ENCODE assay signal across 9 cellular contexts in the genomic region with DNA sequence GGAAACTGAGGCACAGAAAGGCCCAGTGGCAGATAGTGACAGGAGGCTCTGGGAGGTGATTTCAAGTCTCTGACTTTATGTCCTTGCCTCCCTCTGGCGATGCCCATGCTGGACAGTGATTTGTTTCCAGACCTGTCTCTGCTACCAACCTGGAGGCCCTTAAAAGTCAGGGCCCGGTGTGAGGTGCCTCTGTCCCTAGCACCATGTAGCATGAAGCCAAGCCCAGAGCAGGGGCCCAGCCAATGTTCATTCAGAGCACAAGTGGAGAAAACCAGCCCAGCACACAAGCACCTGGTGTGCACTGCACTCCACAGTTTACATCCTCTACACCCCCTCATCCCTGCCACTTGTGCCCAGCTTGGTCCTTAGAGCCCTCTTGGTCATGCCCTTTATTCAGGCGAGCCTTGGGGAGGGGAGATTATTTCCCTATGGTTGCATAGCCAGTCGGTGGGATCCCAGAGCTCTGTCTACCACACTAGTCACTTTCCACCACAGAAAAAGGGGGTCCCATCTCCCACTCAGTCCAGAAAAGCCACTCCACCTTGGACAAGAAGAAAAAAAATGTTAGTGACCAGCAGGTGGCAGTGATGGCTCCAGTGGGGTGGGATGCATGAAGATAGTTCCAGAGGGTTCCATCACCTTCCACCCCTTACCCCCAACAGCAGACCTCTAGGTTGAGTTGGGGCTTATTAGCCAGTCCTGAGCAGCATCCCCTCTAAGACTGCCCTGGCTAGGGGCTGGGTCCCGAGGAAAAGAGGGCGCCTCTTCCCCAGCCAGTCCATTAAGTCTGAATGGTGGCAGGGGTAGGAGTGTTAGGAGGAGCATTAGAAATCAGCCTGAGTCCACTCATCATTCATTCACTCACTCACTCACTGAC. TPM values are rescaled to one million over a fixed set of nuclear protein-coding genes. Genes with fewer than 3 reads are reported as not detected.
DNase-seq lines count a peak whose midpoint lies in the region; ATAC-seq, FAIRE-seq and TF ChIP-seq lines count a peak whose summit lies in the region.
"Had no signal": no experiment of that assay in that cellular context is flagged by ENCODE, and none has a peak within 500 bp of the region (broad histone marks: within the 10 kb centered on the region; RNA-seq: fewer than 3 reads in every experiment).

No MANE protein-coding gene starts in this region.

- no peak overlapping the region for H3K4me3 Mint-ChIP-seq in H9
- H3K4me3 Mint-ChIP-seq in astrocyte (ENCODE audit: unreplicated experiment): no peak overlapping the region

- H3K27me3 ChIP-seq in H9 (ENCODE audit: insufficient read depth, low read length): no peaks in the 10 kb centered on the region
- no peaks in the 10 kb centered on the region for H3K27me3 ChIP-seq in astrocyte (ENCODE audit: insufficient read depth, low read length)

- no peak overlapping the region for H2BK5ac ChIP-seq in H9 (ENCODE audit: insufficient read length, low read length)

- no peak overlapping the region for H3T11ph ChIP-seq in H9 (ENCODE audit: low read length)

- H3K23me2 ChIP-seq in H9 (ENCODE audit: insufficient read length, low read depth, low read length, poor library complexity, severe bottlenecking): no peaks in the 10 kb centered on the region

- no peaks in the 10 kb centered on the region for H3K36me3 ChIP-seq in astrocyte (ENCODE audit: insufficient read depth, low read length)

- no CpG with 5 or more reads among the region's 6 CpGs for WGBS in H9 (ENCODE audit: extremely low coverage, insufficient read length, low lambda C conversion rate)

- H3K4me2 ChIP-seq in H9 (ENCODE audit: insufficient read depth, insufficient read length, low read length): no peak overlapping the region
- no peak overlapping the region for H3K4me2 ChIP-seq in astrocyte (ENCODE audit: low read length)

- H3K4me1 Mint-ChIP-seq in H9 (no peaks in the 10 kb centered on the region), astrocyte (ENCODE audit: low read depth, unreplicated experiment) (peaks cover 3% of the 10 kb centered on the region)

- H3K27me3 Mint-ChIP-seq in H9 (ENCODE audit: low read depth): peaks cover 7% of the 10 kb centered on the region
- H3K27me3 Mint-ChIP-seq in astrocyte (ENCODE audit: low read depth, unreplicated experiment): peaks cover 26% of the 10 kb centered on the region

- no peaks in the 10 kb centered on the region for H3K79me2 ChIP-seq in H9 (ENCODE audit: insufficient read depth, low read length)
- no peaks in the 10 kb centered on the region for H3K79me2 ChIP-seq in astrocyte (ENCODE audit: insufficient read depth, low read length)

- H2AK5ac ChIP-seq in H9 (ENCODE audit: insufficient read length, low read length): no peak overlapping the region

- H3K9me3 Mint-ChIP-seq in H9: no peaks in the 10 kb centered on the region
- H3K9me3 Mint-ChIP-seq in astrocyte (ENCODE audit: unreplicated experiment): peaks cover 2% of the 10 kb centered on the region

- FAIRE-seq in astrocyte (lab: Jason Lieb, UNC): no peak

- H3K14ac ChIP-seq in H9 (ENCODE audit: insufficient read depth, low read length): no peak overlapping the region

- no peak overlapping the region for H2BK120ac ChIP-seq in H9 (ENCODE audit: low read depth, low read length, poor library complexity, severe bottlenecking)

- H3K4me1 ChIP-seq in H9 (ENCODE audit: insufficient read depth, low read length) (no peaks in the 10 kb centered on the region), astrocyte (ENCODE audit: insufficient read depth, low read length) (peaks cover 6% of the 10 kb centered on the region)

- H2BK20ac ChIP-seq in H9 (ENCODE audit: low read depth, low read length, poor library complexity, severe bottlenecking): no peak overlapping the region

- no peak overlapping the region for H3K4ac ChIP-seq in H9 (ENCODE audit: low read depth, low read length)

- TF ChIP-seq CTCF in AG10803 (conservative IDR thresholded peaks at IDR 0.05; ENCODE audit: low read length) (peak; percentile 67), H9 (conservative IDR thresholded peaks at IDR 0.05) (peak; percentile 64), astrocyte (IDR thresholded peaks at IDR 0.05; ENCODE audit: insufficient read depth, low read depth, low read length) (peak; percentile 46)

- DNase-seq in AG10803 (ENCODE audit: low read depth): no peak
- no peak for DNase-seq in H9
- no peak for DNase-seq in astrocyte (ENCODE audit: low read depth)
- peak; percentile 59 for DNase-seq in left kidney (ENCODE audit: low read depth, low spot score)
- DNase-seq in NCI-H1105 (lab: John Stamatoyannopoulos, UW): no peak
- DNase-seq in SIG-M5 (lab: John Stamatoyannopoulos, UW): no peak

- H4K91ac ChIP-seq in H9 (ENCODE audit: insufficient read length, low read depth, low read length): no peak overlapping the region

- no peak overlapping the region for H2BK12ac ChIP-seq in H9 (ENCODE audit: insufficient read length, low read depth, low read length)

- H2BK15ac ChIP-seq in H9 (ENCODE audit: low read depth, low read length): no peak overlapping the region

- H3K27ac Mint-ChIP-seq in H9: no peak overlapping the region
- H3K27ac Mint-ChIP-seq in astrocyte (ENCODE audit: unreplicated experiment): no peak overlapping the region

- H3K23ac ChIP-seq in H9 (ENCODE audit: insufficient read length, low read depth, low read length): no peak overlapping the region

- H3K27ac ChIP-seq in H9 (ENCODE audit: insufficient read length, low read depth, low read length) (no peak overlapping the region), astrocyte (ENCODE audit: low read depth, low read length) (no peak overlapping the region)

- H3K4me3 ChIP-seq in AG10803 (ENCODE audit: low read length): no peak overlapping the region
- no peak overlapping the region for H3K4me3 ChIP-seq in astrocyte (ENCODE audit: insufficient read depth, low read depth, low read length)

- H4K8ac ChIP-seq in H9 (replicated peaks; ENCODE audit: insufficient read length, low read depth, low read length): no peak overlapping the region

- no peaks in the 10 kb centered on the region for H3K9me3 ChIP-seq in H9 (ENCODE audit: control insufficient read depth, low read depth, low read length)
- no peaks in the 10 kb centered on the region for H3K9me3 ChIP-seq in astrocyte (ENCODE audit: insufficient read depth, low read depth, low read length)

- H3K36me3 Mint-ChIP-seq in H9 (ENCODE audit: insufficient read depth in 1 of 3, low read depth in 3 of 3): no peaks in the 10 kb centered on the region
- H3K36me3 Mint-ChIP-seq in astrocyte (ENCODE audit: low read depth, unreplicated experiment): no peaks in the 10 kb centered on the region

- H4K5ac ChIP-seq in H9 (ENCODE audit: insufficient read length, low read depth, low read length): no peak overlapping the region

- no peak for ATAC-seq in GM19467 (IDR thresholded peaks at IDR 0.05; ENCODE audit: unreplicated experiment)
- no peak for ATAC-seq in HG03521 (IDR thresholded peaks at IDR 0.05; ENCODE audit: unreplicated experiment)

- no peak overlapping the region for H3K18ac ChIP-seq in H9 (ENCODE audit: insufficient read length, low read depth, low read length)

- no peak overlapping the region for H2AFZ ChIP-seq in H9 (ENCODE audit: low read length)
- H2AFZ ChIP-seq in astrocyte (ENCODE audit: low read depth, low read length): no peak overlapping the region

- H4K20me1 ChIP-seq in H9 (ENCODE audit: control insufficient read depth, insufficient read depth, insufficient read length) (no peaks in the 10 kb centered on the region), astrocyte (ENCODE audit: insufficient read depth, low read length) (no peaks in the 10 kb centered on the region)

- no peak overlapping the region for H3K9ac ChIP-seq in H9 (ENCODE audit: extremely low read depth, insufficient read length, low read length)
- H3K9ac ChIP-seq in astrocyte (ENCODE audit: low read length): no peak overlapping the region

- H3K79me1 ChIP-seq in H9 (ENCODE audit: insufficient read depth, low read depth, low read length, poor library complexity, severe bottlenecking): no peaks in the 10 kb centered on the region

- no peak overlapping the region for H3K56ac ChIP-seq in H9 (ENCODE audit: insufficient read length, low read depth, low read length)

RNA-seq across cellular contexts. Expression of a gene that starts 30.9 kb away (rescaled TPM):
- total RNA-seq in H9 (2021) (0.17 and 0.18 TPM in 2 replicates), astrocyte (0.77 and 1.1 TPM in 2 replicates)
- total RNA-seq: activated CD8-positive, alpha-beta memory T cell treated with anti-CD3 and anti-CD28 coated beads for 36 hours had no signal
